17 cellular contexts compared by ENCODE assay signal in the genomic region with DNA sequence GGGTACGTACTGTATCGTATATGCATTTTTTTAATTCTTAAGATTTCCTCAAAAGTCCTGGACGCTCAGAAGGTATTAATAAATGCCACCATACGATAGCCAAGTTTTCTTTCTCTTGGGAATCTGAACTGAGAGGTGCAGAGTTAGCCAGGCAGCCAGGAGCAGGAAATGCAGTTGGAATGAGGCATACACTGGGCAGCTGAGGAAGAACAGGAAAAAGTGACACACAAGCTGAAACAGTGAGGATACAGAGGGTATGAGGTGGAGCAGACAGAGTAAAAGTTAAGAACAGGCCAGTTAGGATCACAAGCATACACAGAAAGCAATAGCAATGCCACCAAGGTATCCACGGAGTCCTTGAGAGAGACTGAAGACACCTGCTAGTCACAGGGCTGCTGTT. TPM values are rescaled to one million over a fixed set of nuclear protein-coding genes. Genes with fewer than 3 reads are reported as not detected.
DNase-seq lines count a peak whose midpoint lies in the region; ATAC-seq and TF ChIP-seq lines count a peak whose summit lies in the region.
"Had no signal": no experiment of that assay in that cellular context is flagged by ENCODE, and none has a peak within 500 bp of the region (broad histone marks: within the 10 kb centered on the region; RNA-seq: fewer than 3 reads in every experiment).

No MANE protein-coding gene starts in this region.

- TF ChIP-seq RAD21 in SK-N-SH (IDR thresholded peaks at IDR 0.05; ENCODE audit: low read length): no peak

- H3K9ac ChIP-seq in SK-N-SH: peak overlapping the region; percentile 25; the same call in 1 of the 2 replicates

- CTCF ChIA-PET in SK-N-SH (lab: Yijun Ruan, JAX) (interaction anchor here (0.6 to 1.2 kb wide), 3 partner anchors 44 to 609 kb away, joined by 3 to 4 read pairs (median 3); no protein-coding TSS in a partner anchor), OCI-LY7 (lab: Charles Lee; ENCODE audit: unreplicated experiment) (interaction anchor here (0.6 kb wide), 1 partner anchor 268 kb away, joined by 3 read pairs; no protein-coding TSS in a partner anchor)

- H4K20me1 ChIP-seq in SK-N-SH (ENCODE audit: insufficient read depth) (no peaks in the 10 kb centered on the region), OCI-LY7 (ENCODE audit: insufficient read depth, low read length) (no peaks in the 10 kb centered on the region)

- H3K27me3 ChIP-seq in SK-N-SH (ENCODE audit: insufficient read depth): no peaks in the 10 kb centered on the region

- H2AFZ ChIP-seq in SK-N-SH (ENCODE audit: low read depth) (no peak overlapping the region), OCI-LY7 (ENCODE audit: low read length) (no peak overlapping the region)

- H3K36me3 ChIP-seq in SK-N-SH (replicated peaks in 1 of 2; ENCODE audit: control insufficient read depth in 1 of 2, insufficient read depth in 2 of 2, low read length in 1 of 2): peaks cover 60% of the 10 kb centered on the region in 2 experiments
- peaks cover 72% of the 10 kb centered on the region for H3K36me3 ChIP-seq in OCI-LY7 (ENCODE audit: insufficient read depth, low read length)

- H3K9me3 ChIP-seq in SK-N-SH (no peaks in the 10 kb centered on the region), OCI-LY7 (ENCODE audit: low read length) (no peaks in the 10 kb centered on the region)
- H3K9me3 ChIP-seq: HAP-1 had no signal

- DNase-seq in SK-N-SH: no peak
- DNase-seq in OCI-LY7 (ENCODE audit: low spot score): no peak
- peak; percentile 56 for DNase-seq in pulmonary artery endothelial cell (ENCODE audit: low read depth, low spot score)
- no peak for DNase-seq in NCI-H524 treated with DMSO at 0.1 percent for 48 hours (lab: John Stamatoyannopoulos, UW)
- no peak for DNase-seq in COLO668 (lab: John Stamatoyannopoulos, UW; ENCODE audit: unreplicated experiment)
- DNase-seq: CD4-positive, CD25-positive, alpha-beta regulatory T cell; DMS53; NCI-H1417 treated with DMSO at 0.1 percent for 48 hours; NCI-H1930; NCI-H2171; NCI-H446; NCI-H82 had no signal

- H3K9me2 ChIP-seq in SK-N-SH: no peaks in the 10 kb centered on the region
- peaks cover 5% of the 10 kb centered on the region; the same call in 1 of the 2 replicates for H3K9me2 ChIP-seq in OCI-LY7 (ENCODE audit: insufficient read depth, low read length)

- H3K4me2 ChIP-seq in SK-N-SH (peak overlapping the region; percentile 12; the same call in 1 of the 2 replicates), OCI-LY7 (ENCODE audit: low read length) (peak overlapping the region; percentile 32)

- no peak for TF ChIP-seq EP300 in SK-N-SH (IDR thresholded peaks at IDR 0.05; ENCODE audit: borderline replicate concordance in 1 of 2, low read depth in 1 of 2, low read length in 1 of 2)

- no TSS peak for BruUV-seq in OCI-LY7 (replicated peaks; lab: Mats Ljungman, UMichigan)

- WGBS in SK-N-SH (ENCODE audit: low lambda C conversion rate): 91% methylated on average over 5 of the region's 5 CpGs

- H3F3A ChIP-seq in SK-N-SH (replicated peaks; ENCODE audit: insufficient read depth): peaks cover 9% of the 10 kb centered on the region

- ATAC-seq in SK-N-SH treated with all-trans-retinoic acid at 6 μM for 48 hours: no peak
- ATAC-seq in esophagus mucosa: peak; percentile 47
- ATAC-seq in HG03025 (IDR thresholded peaks at IDR 0.05; ENCODE audit: low FRiP score, unreplicated experiment): no peak

- intact Hi-C loops in OCI-LY7 (cut with micrococcal nuclease; ENCODE audit: unreplicated experiment): loop anchor here (5.0 kb wide), 1 partner anchor 175 kb away; no protein-coding TSS in a partner anchor

- H3K4me3 ChIP-seq in SK-N-SH (ENCODE audit: low read depth in 2 of 2, low read length in 1 of 2) (no peak overlapping the region), OCI-LY7 (ENCODE audit: low read depth, low read length, poor library complexity, severe bottlenecking) (no peak overlapping the region)
- H3K4me3 ChIP-seq: HAP-1 had no signal

- H3K79me2 ChIP-seq in SK-N-SH (ENCODE audit: insufficient read depth) (no peaks in the 10 kb centered on the region), OCI-LY7 (ENCODE audit: insufficient read depth, low read depth, low read length) (no peaks in the 10 kb centered on the region)

- H3K4me1 ChIP-seq in SK-N-SH (ENCODE audit: control insufficient read depth in 1 of 2, insufficient read depth in 2 of 2, low read depth in 1 of 2, low read length in 1 of 2): 0 out of 4 replicates have a peak, but pooled peaks cover 0 to 8% of the 10 kb centered on the region in 2 experiments
- H3K4me1 ChIP-seq in OCI-LY7 (ENCODE audit: insufficient read depth, low read length, poor library complexity, severe bottlenecking): peaks cover 25% of the 10 kb centered on the region
- H3K4me1 ChIP-seq: HAP-1 had no signal

- TF ChIP-seq CTCF in SK-N-SH (IDR thresholded peaks at IDR 0.05): no peak
- TF ChIP-seq CTCF in OCI-LY7 (conservative IDR thresholded peaks at IDR 0.05; ENCODE audit: low read length): no peak

- POLR2A ChIA-PET in SK-N-SH (lab: Yijun Ruan, JAX) (no interaction called here), OCI-LY7 (lab: Charles Lee) (interaction anchor here (1.0 to 4.3 kb wide), 9 partner anchors 13 to 174 kb away, joined by 3 to 26 read pairs (median 4); a partner anchor contains a TSS)

- H3K27ac ChIP-seq in SK-N-SH (ENCODE audit: low read depth in 2 of 2, low read length in 1 of 2) (peak overlapping the region in 1 of 2 experiments; percentile 37; a peak in 2 of 4 replicates), OCI-LY7 (ENCODE audit: low read depth, low read length, poor library complexity, severe bottlenecking) (peak overlapping the region; percentile 46)
- H3K27ac ChIP-seq: 22Rv1 had no signal

TF ChIP-seq in SK-N-SH, 30 proteins besides CTCF, POLR2A, EP300 and RAD21 (continues in another document):
- TF ChIP-seq FOXJ3 (CRISPR knock-in tag; IDR thresholded peaks at IDR 0.05): no peak
- no peak for TF ChIP-seq YY1 (IDR thresholded peaks at IDR 0.05; ENCODE audit: low read depth)
- TF ChIP-seq RXRA (IDR thresholded peaks at IDR 0.05; ENCODE audit: borderline replicate concordance, low read depth): no peak
- TF ChIP-seq, protein P1, sequence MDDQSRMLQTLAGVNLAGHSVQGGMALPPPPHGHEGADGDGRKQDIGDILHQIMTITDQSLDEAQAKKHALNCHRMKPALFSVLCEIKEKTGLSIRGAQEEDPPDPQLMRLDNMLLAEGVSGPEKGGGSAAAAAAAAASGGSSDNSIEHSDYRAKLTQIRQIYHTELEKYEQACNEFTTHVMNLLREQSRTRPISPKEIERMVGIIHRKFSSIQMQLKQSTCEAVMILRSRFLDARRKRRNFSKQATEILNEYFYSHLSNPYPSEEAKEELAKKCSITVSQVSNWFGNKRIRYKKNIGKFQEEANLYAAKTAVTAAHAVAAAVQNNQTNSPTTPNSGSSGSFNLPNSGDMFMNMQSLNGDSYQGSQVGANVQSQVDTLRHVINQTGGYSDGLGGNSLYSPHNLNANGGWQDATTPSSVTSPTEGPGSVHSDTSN (IDR thresholded peaks at IDR 0.05): no peak
- no peak for TF ChIP-seq EZH2phosphoT487 (IDR thresholded peaks at IDR 0.05; ENCODE audit: borderline replicate concordance, low read depth)
- no peak for TF ChIP-seq ELF1 (IDR thresholded peaks at IDR 0.05)
- TF ChIP-seq RCOR1 (IDR thresholded peaks at IDR 0.05; ENCODE audit: low read length): no peak

TF ChIP-seq in SK-N-SH treated with all-trans-retinoic acid at 6 μM for 48 hours, 23 proteins besides CTCF, POLR2A, EP300 and RAD21:
- no peak for TF ChIP-seq ZNF8 (CRISPR knock-in tag; IDR thresholded peaks at IDR 0.05)
- no peak for TF ChIP-seq ISL1 (CRISPR knock-in tag; IDR thresholded peaks at IDR 0.05)
- no peak for TF ChIP-seq PPARA (CRISPR knock-in tag; IDR thresholded peaks at IDR 0.05; ENCODE audit: borderline replicate concordance)

RNA-seq across cellular contexts. Expression of a gene that starts 13.4 kb away (rescaled TPM):
- polyA plus RNA-seq in SK-N-SH (2012; rRNA removed): 15.5 and 17.6 TPM in 2 replicates
- 22.6 and 26.2 TPM in 2 replicates for polyA plus RNA-seq in SK-N-SH (2012; cell fraction: cytosol; rRNA removed)
- polyA plus RNA-seq in SK-N-SH (2012; cell fraction: nucleus; rRNA removed): 6.9 and 12.0 TPM in 2 replicates
- total RNA-seq in OCI-LY7 (2014; rRNA removed; shearing (Covaris generic)): 14.0 and 17.3 TPM in 2 replicates
- total RNA-seq in OCI-LY7 (2022) (30.9 and 37.6 TPM in 2 replicates), esophagus mucosa (28.3 TPM), pulmonary artery endothelial cell (37.7 and 38.9 TPM in 2 replicates)

RNA-seq across cellular contexts. Expression of a gene that starts 15.8 kb away (rescaled TPM):
- polyA plus RNA-seq in SK-N-SH (2012; rRNA removed): 10.1 and 11.6 TPM in 2 replicates
- polyA plus RNA-seq in SK-N-SH (2012; cell fraction: cytosol; rRNA removed): 9.4 and 11.7 TPM in 2 replicates
- polyA plus RNA-seq in SK-N-SH (2012; cell fraction: nucleus; rRNA removed): 20.5 and 22.3 TPM in 2 replicates
- 3.8 and 6.3 TPM in 2 replicates for total RNA-seq in OCI-LY7 (2014; rRNA removed; shearing (Covaris generic))
- 6.4 and 14.1 TPM in 2 replicates for total RNA-seq in OCI-LY7 (2022)
- total RNA-seq in esophagus mucosa: 36.3 TPM
- total RNA-seq in pulmonary artery endothelial cell: 4.7 and 6.5 TPM in 2 replicates

RNA-seq across cellular contexts. Expression of a gene that starts 16.7 kb away (rescaled TPM):
- 0.30 and 0.52 TPM in 2 replicates for polyA plus RNA-seq in SK-N-SH (2012; rRNA removed)
- polyA plus RNA-seq in SK-N-SH (2012; cell fraction: cytosol; rRNA removed): 0.08 and 0.14 TPM in 2 replicates
- 2.5 and 3.8 TPM in 2 replicates for polyA plus RNA-seq in SK-N-SH (2012; cell fraction: nucleus; rRNA removed)
- total RNA-seq in OCI-LY7 (2014; rRNA removed; shearing (Covaris generic)): 0.60 and 1.1 TPM in 2 replicates
- total RNA-seq in OCI-LY7 (2022): 1.0 and 1.4 TPM in 2 replicates
- total RNA-seq in esophagus mucosa: 0.60 TPM
- total RNA-seq in pulmonary artery endothelial cell: 0.33 and 0.39 TPM in 2 replicates

RNA-seq across cellular contexts. Expression of a gene that starts 59.1 kb away (rescaled TPM):
- 0.05 TPM in 1 of 2 replicates, not detected in the other for polyA plus RNA-seq in SK-N-SH (2012; rRNA removed)
- 0.05 and 0.12 TPM in 2 replicates for polyA plus RNA-seq in SK-N-SH (2012; cell fraction: cytosol; rRNA removed)
- 0.05 TPM in 1 of 2 replicates, not detected in the other for polyA plus RNA-seq in SK-N-SH (2012; cell fraction: nucleus; rRNA removed)
- 1.2 and 1.7 TPM in 2 replicates for total RNA-seq in OCI-LY7 (2014; rRNA removed; shearing (Covaris generic))
- total RNA-seq in OCI-LY7 (2022) (12.0 and 14.0 TPM in 2 replicates), esophagus mucosa (0.20 TPM), pulmonary artery endothelial cell (0.49 and 0.73 TPM in 2 replicates)
- total RNA-seq: CD4-positive, CD25-positive, alpha-beta regulatory T cell had no signal
